In genomic region chr6:135233676-135234491, GRCh38 we compare ENCODE assay signal across 11 cellular contexts. TPM values are rescaled to one million over a fixed set of nuclear protein-coding genes. Genes with fewer than 3 reads are reported as not detected.
DNase-seq lines count a peak whose midpoint lies in the region; ATAC-seq and TF ChIP-seq lines count a peak whose summit lies in the region.
"Had no signal": no experiment of that assay in that cellular context is flagged by ENCODE, and none has a peak within 500 bp of the region (broad histone marks: within the 10 kb centered on the region; RNA-seq: fewer than 3 reads in every experiment).

No MANE protein-coding gene starts in this region.

- DNase-seq in DND-41, result peak; percentile 59
- no peak for DNase-seq in effector memory CD4-positive, alpha-beta T cell
- DNase-seq in mammary epithelial cell, result no peak
- DNase-seq in HT-29 (ENCODE audit: low spot score), result no peak
- no peak for DNase-seq in activated naive CD4-positive, alpha-beta T cell treated with anti-CD3 and anti-CD28 coated beads for 36 hours
- DNase-seq: cerebellar nuclear complex, stomach had no signal

- BruUV-seq in mammary epithelial cell (replicated peaks; lab: Mats Ljungman, UMichigan), result no TSS peak

- no peak overlapping the region for H3K4me3 ChIP-seq in DND-41 (ENCODE audit: low read depth in 1 of 2, low read length in 2 of 2)
- peak overlapping the region; percentile 45 for H3K4me3 ChIP-seq in OCI-LY3 (ENCODE audit: low read length)
- H3K4me3 ChIP-seq in effector memory CD4-positive, alpha-beta T cell (ENCODE audit: insufficient read depth, low read depth, low read length, poor library complexity, severe bottlenecking), result no peak overlapping the region
- H3K4me3 ChIP-seq in mammary epithelial cell (replicated peaks in 1 of 3; ENCODE audit: insufficient read depth in 1 of 3, low read depth in 2 of 3, low read length in 3 of 3), result no peak overlapping the region
- H3K4me3 ChIP-seq: right atrium auricular region, stomach had no signal

- peak overlapping the region; percentile 29 for H2AFZ ChIP-seq in DND-41 (ENCODE audit: low read depth, low read length)
- peak overlapping the region; percentile 44 for H2AFZ ChIP-seq in OCI-LY3 (ENCODE audit: low read depth, low read length)
- H2AFZ ChIP-seq in mammary epithelial cell (ENCODE audit: low read depth, low read length), result no peak overlapping the region

- TF ChIP-seq CTCF in DND-41 (IDR thresholded peaks at IDR 0.05; ENCODE audit: borderline replicate concordance, extremely low read depth, low read length, poor library complexity, severe bottlenecking) (no peak), OCI-LY3 (IDR thresholded peaks at IDR 0.05; ENCODE audit: low read depth, low read length) (no peak), mammary epithelial cell (conservative IDR thresholded peaks at IDR 0.05 in 1 of 2, IDR thresholded peaks at IDR 0.05 in 1 of 2; ENCODE audit: extremely low read depth in 1 of 2, insufficient read depth in 1 of 2, low read depth in 1 of 2, low read length in 2 of 2) (no peak)

- ATAC-seq in DND-41 (ENCODE audit: insufficient read depth, low read depth) (peak; percentile 79), GM19455 (IDR thresholded peaks at IDR 0.05; ENCODE audit: unreplicated experiment) (peak; percentile 71), HG03175 (IDR thresholded peaks at IDR 0.05; ENCODE audit: unreplicated experiment) (peak; percentile 65)

- H3K4me2 ChIP-seq in DND-41 (ENCODE audit: insufficient read depth, low read length) (no peak overlapping the region), OCI-LY3 (ENCODE audit: low read length) (peak overlapping the region; percentile 74), mammary epithelial cell (ENCODE audit: insufficient read depth, low read depth, low read length) (no peak overlapping the region)

- H3K9me3 Mint-ChIP-seq in activated naive CD4-positive, alpha-beta T cell treated with anti-CD3 and anti-CD28 coated beads for 36 hours, result no peaks in the 10 kb centered on the region

- intact Hi-C loops in mammary epithelial cell (cut with micrococcal nuclease), result no loop called here
- intact Hi-C loops in activated naive CD4-positive, alpha-beta T cell treated with anti-CD3 and anti-CD28 coated beads for 36 hours (cut with micrococcal nuclease), result no loop called here

- H4K20me1 ChIP-seq in DND-41 (ENCODE audit: insufficient read depth, low read length) (no peaks in the 10 kb centered on the region), OCI-LY3 (ENCODE audit: insufficient read depth, low read length) (no peaks in the 10 kb centered on the region), mammary epithelial cell (ENCODE audit: insufficient read depth, low read length) (no peaks in the 10 kb centered on the region)

- H3K36me3 ChIP-seq in DND-41 (ENCODE audit: insufficient read depth, low read length) (no peaks in the 10 kb centered on the region), OCI-LY3 (replicated peaks; ENCODE audit: low read depth, low read length) (no peaks in the 10 kb centered on the region), mammary epithelial cell (ENCODE audit: insufficient read depth, low read length) (no peaks in the 10 kb centered on the region)
- H3K36me3 ChIP-seq in effector memory CD4-positive, alpha-beta T cell (ENCODE audit: control insufficient read depth, insufficient read depth, low read length), result no peaks in the 10 kb centered on the region
- H3K36me3 ChIP-seq: right atrium auricular region, stomach had no signal

- H3K9ac ChIP-seq in DND-41 (ENCODE audit: low read depth, low read length), result peak overlapping the region; percentile 20
- peak overlapping the region; percentile 45 for H3K9ac ChIP-seq in OCI-LY3 (ENCODE audit: low read length)
- H3K9ac ChIP-seq in mammary epithelial cell (ENCODE audit: insufficient read depth, low read length), result no peak overlapping the region

- dilution Hi-C loops in mammary epithelial cell (cut with HindIII; ENCODE audit: low sequenced_read_pairs), result no loop called here

- peaks cover 14% of the 10 kb centered on the region for H3K4me1 Mint-ChIP-seq in activated naive CD4-positive, alpha-beta T cell treated with anti-CD3 and anti-CD28 coated beads for 36 hours (ENCODE audit: low read depth)

- in situ Hi-C loops in mammary epithelial cell (cut with MboI; ENCODE audit: low sequenced_read_pairs in 2 of 2), result no loop called here

- 71% methylated on average over 5 of the region's 5 CpGs for WGBS in mammary epithelial cell (ENCODE audit: low coverage, missing lambda C conversion rate)

- H3K4me1 ChIP-seq in DND-41 (ENCODE audit: insufficient read depth, low read length) (peaks cover 59% of the 10 kb centered on the region), OCI-LY3 (ENCODE audit: low read length) (peaks cover 57% of the 10 kb centered on the region), mammary epithelial cell (ENCODE audit: insufficient read depth, low read length) (no peaks in the 10 kb centered on the region)
- H3K4me1 ChIP-seq in effector memory CD4-positive, alpha-beta T cell (ENCODE audit: control insufficient read depth, insufficient read depth, low read length, poor library complexity, severe bottlenecking), result no peaks in the 10 kb centered on the region
- H3K4me1 ChIP-seq: right atrium auricular region, stomach had no signal

- H3K4me3 Mint-ChIP-seq in activated naive CD4-positive, alpha-beta T cell treated with anti-CD3 and anti-CD28 coated beads for 36 hours, result no peak overlapping the region

- H3K27ac Mint-ChIP-seq in activated naive CD4-positive, alpha-beta T cell treated with anti-CD3 and anti-CD28 coated beads for 36 hours, result no peak overlapping the region

- no peaks in the 10 kb centered on the region for H3K27me3 Mint-ChIP-seq in activated naive CD4-positive, alpha-beta T cell treated with anti-CD3 and anti-CD28 coated beads for 36 hours (ENCODE audit: low read depth)

- H3K27ac ChIP-seq in DND-41 (ENCODE audit: low read length) (peak overlapping the region; percentile 81), OCI-LY3 (ENCODE audit: low read length) (peak overlapping the region; percentile 82), mammary epithelial cell (ENCODE audit: insufficient read depth, low read depth, low read length) (no peak overlapping the region)
- no peak overlapping the region for H3K27ac ChIP-seq in effector memory CD4-positive, alpha-beta T cell (ENCODE audit: insufficient read depth, low read length, poor library complexity, severe bottlenecking)
- H3K27ac ChIP-seq: right atrium auricular region, stomach had no signal

- H3K79me2 ChIP-seq in DND-41 (ENCODE audit: insufficient read depth, low read length) (no peaks in the 10 kb centered on the region), OCI-LY3 (ENCODE audit: low read length) (no peaks in the 10 kb centered on the region), mammary epithelial cell (ENCODE audit: insufficient read depth, low read length) (no peaks in the 10 kb centered on the region)

- H3K27me3 ChIP-seq in DND-41 (ENCODE audit: insufficient read depth, low read length, poor library complexity) (no peaks in the 10 kb centered on the region), OCI-LY3 (ENCODE audit: low read depth, low read length) (no peaks in the 10 kb centered on the region), mammary epithelial cell (ENCODE audit: insufficient read depth, low read length) (peaks cover 2% of the 10 kb centered on the region)
- no peaks in the 10 kb centered on the region for H3K27me3 ChIP-seq in effector memory CD4-positive, alpha-beta T cell (replicated peaks; ENCODE audit: control insufficient read depth, insufficient read depth, low read length, poor library complexity, severe bottlenecking)
- H3K27me3 ChIP-seq: right atrium auricular region, stomach had no signal

- no peaks in the 10 kb centered on the region for H3K36me3 Mint-ChIP-seq in activated naive CD4-positive, alpha-beta T cell treated with anti-CD3 and anti-CD28 coated beads for 36 hours (ENCODE audit: low read depth)

- H3K9me3 ChIP-seq in DND-41 (ENCODE audit: insufficient read depth, low read length, severe bottlenecking) (no peaks in the 10 kb centered on the region), OCI-LY3 (ENCODE audit: insufficient read depth, low read length) (no peaks in the 10 kb centered on the region), mammary epithelial cell (replicated peaks; ENCODE audit: insufficient read depth, low read length) (no peaks in the 10 kb centered on the region)
- H3K9me3 ChIP-seq in effector memory CD4-positive, alpha-beta T cell (ENCODE audit: control insufficient read depth, low read length), result no peaks in the 10 kb centered on the region
- H3K9me3 ChIP-seq: right atrium auricular region, stomach had no signal

- CTCF ChIA-PET in mammary epithelial cell (lab: Charles Lee; ENCODE audit: low non-redundant PET), result no interaction called here
- CTCF ChIA-PET in activated naive CD4-positive, alpha-beta T cell treated with anti-CD3 and anti-CD28 coated beads for 36 hours (lab: Charles Lee), result no interaction called here

RNA-seq across cellular contexts. Expression of gene MYB, which starts 52.8 kb away (rescaled TPM):
- under 1 TPM; 0.17 to 0.40 TPM for total RNA-seq in mammary epithelial cell
- polyA plus RNA-seq in mammary epithelial cell, result 0.18 TPM
- polyA minus RNA-seq in mammary epithelial cell, result not detected
- 14.5 and 14.7 TPM in 2 replicates for total RNA-seq in HT-29 (2014; rRNA removed; shearing (Covaris generic))
- 10 to 100 TPM; 14.6 to 15.9 TPM for total RNA-seq in activated naive CD4-positive, alpha-beta T cell treated with anti-CD3 and anti-CD28 coated beads for 36 hours

Comparison
In these comparisons a context has a peak if more than half of its experiments do, and no peak if none do; other contexts are left out.
1. H3K27ac ChIP-seq: peak in DND-41 (single experiment) and OCI-LY3 (single experiment); none in effector memory CD4-positive, alpha-beta T cell (single experiment) and mammary epithelial cell (single experiment).
2. RNA of gene MYB, which starts 52.8 kb away (total RNA-seq): 14.6 to 15.9 TPM in activated naive CD4-positive, alpha-beta T cell treated with anti-CD3 and anti-CD28 coated beads for 36 hours and 14.5 to 14.7 TPM in HT-29; 0.17 to 0.40 TPM in mammary epithelial cell; every median in the first group is over 10 times any median in the second.
3. Peak in every context shown above with its lines, with median percentiles within 50 percentile points of each other: ATAC-seq.